Comparison of ENCODE assay signal across 8 cellular contexts in genomic region chr7:105388373-105389089, GRCh38. TPM values are rescaled to one million over a fixed set of nuclear protein-coding genes. Genes with fewer than 3 reads are reported as not detected.
A peak's percentile ranks its signal among the peaks of the same experiment; 100 is the strongest.
DNase-seq lines count a peak whose midpoint lies in the region; ATAC-seq and TF ChIP-seq lines count a peak whose summit lies in the region.

TSS of gene SRPK2 (minus strand) at chr7:105388921.

- peaks cover 39% of the 10 kb centered on the region for H3K79me2 ChIP-seq in ACC112 (ENCODE audit: control insufficient read depth, insufficient read depth, low read length, unreplicated experiment)
- H3K79me2 ChIP-seq in mesendoderm (ENCODE audit: control insufficient read depth, insufficient read depth, low read length): peaks cover 11% of the 10 kb centered on the region

- peak; percentile 70 for ATAC-seq in GM18505 (IDR thresholded peaks at IDR 0.05; ENCODE audit: unreplicated experiment)
- ATAC-seq in HG03025 (IDR thresholded peaks at IDR 0.05; ENCODE audit: low FRiP score, unreplicated experiment): peak; percentile 67

- no peaks in the 10 kb centered on the region for H3K9me3 ChIP-seq in effector memory CD4-positive, alpha-beta T cell (ENCODE audit: control insufficient read depth, low read length)

- H3K4me2 ChIP-seq in mesendoderm (ENCODE audit: low read length): peak within 1 kb of the TSS; percentile 59

- peak; percentile 47 for TF ChIP-seq POLR2A in GM18505 (IDR thresholded peaks at IDR 0.05; ENCODE audit: borderline replicate concordance, extremely low read depth, insufficient read depth, insufficient read length)

- peak within 1 kb of the TSS; percentile 24 for H3K23ac ChIP-seq in mesendoderm (ENCODE audit: low read length)

- no CpG with 5 or more reads among the region's 111 CpGs for WGBS in mesendoderm (ENCODE audit: extremely low coverage, insufficient coverage, low lambda C conversion rate)

- peak within 1 kb of the TSS; percentile 93 for H2AFZ ChIP-seq in ACC112 (ENCODE audit: low read length, unreplicated experiment)

- H2BK5ac ChIP-seq in mesendoderm (ENCODE audit: low read length): no peak within 1 kb of the TSS

- H3K27me3 ChIP-seq in ACC112 (ENCODE audit: insufficient read depth, low read length) (no peaks in the 10 kb centered on the region), mesendoderm (ENCODE audit: insufficient read depth, low read length, poor library complexity) (no peaks in the 10 kb centered on the region)
- H3K27me3 ChIP-seq in effector memory CD4-positive, alpha-beta T cell (replicated peaks; ENCODE audit: control insufficient read depth, insufficient read depth, low read length, poor library complexity, severe bottlenecking): no peaks in the 10 kb centered on the region

- peak within 1 kb of the TSS; percentile 99 for H3K18ac ChIP-seq in mesendoderm (ENCODE audit: low read length)

- H3K4me1 ChIP-seq in ACC112 (ENCODE audit: control insufficient read depth, insufficient read depth, low read length, unreplicated experiment) (peaks cover 7% of the 10 kb centered on the region), mesendoderm (ENCODE audit: control insufficient read depth, low read depth, low read length) (no peaks in the 10 kb centered on the region)
- peaks cover 11% of the 10 kb centered on the region for H3K4me1 ChIP-seq in effector memory CD4-positive, alpha-beta T cell (ENCODE audit: control insufficient read depth, insufficient read depth, low read length, poor library complexity, severe bottlenecking)

- peak within 1 kb of the TSS; percentile 75 for H2BK120ac ChIP-seq in mesendoderm (ENCODE audit: low read depth, low read length)

- H3K56ac ChIP-seq in mesendoderm (ENCODE audit: low read length): peak within 1 kb of the TSS; percentile 91

- H4K8ac ChIP-seq in mesendoderm (ENCODE audit: low read depth, low read length): peak within 1 kb of the TSS; percentile 57

- no peak within 1 kb of the TSS for H2BK15ac ChIP-seq in mesendoderm (replicated peaks; ENCODE audit: low read depth)

- H2AK5ac ChIP-seq in mesendoderm (ENCODE audit: low read length): no peak within 1 kb of the TSS

- peak within 1 kb of the TSS; percentile 90 for H3K9ac ChIP-seq in mesendoderm (ENCODE audit: low read length)

- H3K27ac ChIP-seq in ACC112 (ENCODE audit: low read depth, low read length) (no peak within 1 kb of the TSS), mesendoderm (ENCODE audit: low read depth, low read length) (peak within 1 kb of the TSS; percentile 92)
- H3K27ac ChIP-seq in effector memory CD4-positive, alpha-beta T cell (ENCODE audit: insufficient read depth, low read length, poor library complexity, severe bottlenecking): peak within 1 kb of the TSS; percentile 57

- H4K5ac ChIP-seq in mesendoderm (ENCODE audit: low read length): no peak within 1 kb of the TSS

- H3K36me3 ChIP-seq in ACC112 (ENCODE audit: insufficient read depth, low read length): no peaks in the 10 kb centered on the region
- H3K36me3 ChIP-seq in effector memory CD4-positive, alpha-beta T cell (ENCODE audit: control insufficient read depth, insufficient read depth, low read length): no peaks in the 10 kb centered on the region
- no peaks in the 10 kb centered on the region for H3K36me3 ChIP-seq in mesendoderm (ENCODE audit: control insufficient read depth, insufficient read depth, low read length)

- peak within 1 kb of the TSS; percentile 100 for H3K4me3 ChIP-seq in ACC112 (ENCODE audit: low read depth, low read length)
- peak within 1 kb of the TSS; percentile 86 for H3K4me3 ChIP-seq in effector memory CD4-positive, alpha-beta T cell (ENCODE audit: insufficient read depth, low read depth, low read length, poor library complexity, severe bottlenecking)
- H3K4me3 ChIP-seq in mesendoderm (ENCODE audit: low read length): peak within 1 kb of the TSS; percentile 84

- H3K79me1 ChIP-seq in mesendoderm (ENCODE audit: low read length): no peaks in the 10 kb centered on the region

- DNase-seq in NCI-H460 (ENCODE audit: extremely low read depth, low read depth): peak; percentile 60
- peak; percentile 86 for DNase-seq in activated CD8-positive, alpha-beta memory T cell treated with anti-CD3 and anti-CD28 coated beads for 24 hours
- DNase-seq in effector memory CD4-positive, alpha-beta T cell: peak; percentile 56 to 68 (median 57)
- peak; percentile 85 for DNase-seq in mesendoderm
- peak; percentile 62 for DNase-seq in stimulated activated CD8-positive, alpha-beta memory T cell treated with anti-CD3 and anti-CD28 coated beads, Interleukin-12 subunit alpha, Interleukin-12 subunit beta, amount 100 ng/mL, for 4 hours (ENCODE audit: low read depth)

- H3K4ac ChIP-seq in mesendoderm (ENCODE audit: low read depth, low read length): peak within 1 kb of the TSS; percentile 94

RNA-seq across cellular contexts. Expression of gene SRPK2, which starts in this region (rescaled TPM):
- total RNA-seq in NCI-H460 (2014; rRNA removed; shearing (Covaris generic)): 41.6 and 52.8 TPM in 2 replicates
- polyA plus RNA-seq in NCI-H460 (2014; cell fraction: nucleus; rRNA removed): 19.1 and 25.3 TPM in 2 replicates
- 29.8 TPM for polyA plus RNA-seq in mesendoderm (2013, experiment 1 of 2)
- polyA plus RNA-seq in mesendoderm (2013, experiment 2 of 2): 30.6 TPM
